7 cellular contexts compared by ENCODE assay signal in genomic region chr3:37453393-37454391, GRCh38. TPM values are rescaled to one million over a fixed set of nuclear protein-coding genes. Genes with fewer than 3 reads are reported as not detected.
DNase-seq lines count a peak whose midpoint lies in the region; ATAC-seq and TF ChIP-seq lines count a peak whose summit lies in the region.

No MANE protein-coding gene starts in this region.

- peaks cover 3 to 16% (median 5%) of the 10 kb centered on the region in 4 donors for H3K4me1 ChIP-seq in liver (ENCODE audit: control insufficient read depth in 4 of 4, insufficient read depth in 4 of 4, low read length in 3 of 4)
- peaks cover 62% of the 10 kb centered on the region for H3K4me1 ChIP-seq in suprapubic skin
- H3K4me1 ChIP-seq in foreskin keratinocyte, result peaks cover 4% of the 10 kb centered on the region

- no peak overlapping the region for H3K27ac ChIP-seq in caudate nucleus (ENCODE audit: low read depth, low read length)
- H3K27ac ChIP-seq in liver (ENCODE audit: low read depth in 1 of 2, low read length in 2 of 2), result peak overlapping the region; percentile 56 to 67
- H3K27ac ChIP-seq in suprapubic skin, result peak overlapping the region; percentile 80
- H3K27ac ChIP-seq in foreskin keratinocyte, result no peak overlapping the region

- no peak overlapping the region for H3K4me3 ChIP-seq in LNCaP clone FGC (ENCODE audit: low read depth, low read length)
- H3K4me3 ChIP-seq in liver (ENCODE audit: low read depth in 1 of 3, low read length in 3 of 3), result peak overlapping the region; percentile 20 to 62 (median 43)
- peak overlapping the region; percentile 73 for H3K4me3 ChIP-seq in suprapubic skin

- TF ChIP-seq CTCF in LNCaP clone FGC (IDR thresholded peaks at IDR 0.05; ENCODE audit: control insufficient read depth, extremely low read depth, insufficient read depth), result peak; percentile 28; the same call in 1 of the 2 replicates
- TF ChIP-seq CTCF in liver (IDR thresholded peaks at IDR 0.05; ENCODE audit: low read depth, low read length, missing input control), result peak; percentile 27
- TF ChIP-seq CTCF in suprapubic skin (IDR thresholded peaks at IDR 0.05), result peak in 1 of 2 donors; percentile 22
- TF ChIP-seq CTCF in foreskin keratinocyte (conservative IDR thresholded peaks at IDR 0.05), result no peak

- no peak for TF ChIP-seq POLR2A in suprapubic skin (IDR thresholded peaks at IDR 0.05)

- DNase-seq in LNCaP clone FGC (ENCODE audit: low read depth) (no peak), caudate nucleus (lab: John Stamatoyannopoulos, UW) (peak in 39 of 61 donors; percentile 6 to 63 (median 35)), suprapubic skin (ENCODE audit: low spot score in 2 of 2) (peak in 1 of 2 donors; percentile 78), foreskin keratinocyte (no peak)

- ATAC-seq in HG02870 (IDR thresholded peaks at IDR 0.05; ENCODE audit: unreplicated experiment) (no peak), foreskin keratinocyte (no peak), GM21423 (IDR thresholded peaks at IDR 0.05; ENCODE audit: unreplicated experiment) (no peak)

- TF ChIP-seq EP300 in suprapubic skin (IDR thresholded peaks at IDR 0.05), result no peak

- peaks cover 0 to 9% (median 1%) of the 10 kb centered on the region in 4 donors for H3K27me3 ChIP-seq in liver (ENCODE audit: control insufficient read depth in 4 of 4, insufficient read depth in 4 of 4, low read length in 3 of 4)
- peaks cover 9% of the 10 kb centered on the region for H3K27me3 ChIP-seq in suprapubic skin
- H3K27me3 ChIP-seq in foreskin keratinocyte, result peaks cover 94% of the 10 kb centered on the region

- WGBS in liver, result 52% methylated on average over 18 of the region's 18 CpGs
- 17% methylated on average over 12 of the region's 18 CpGs for WGBS in suprapubic skin

- H3K9ac ChIP-seq in liver (ENCODE audit: low read depth in 1 of 2, low read length in 2 of 2), result peak overlapping the region in 1 of 2 donors; percentile 13

- H3K9me3 ChIP-seq in liver (ENCODE audit: control insufficient read depth in 4 of 4, low read length in 3 of 4) (no peaks in the 10 kb centered on the region), suprapubic skin (no peaks in the 10 kb centered on the region)

- TF ChIP-seq RAD21 in liver (IDR thresholded peaks at IDR 0.05), result peak; percentile 46 to 80

- H3K36me3 ChIP-seq in liver (ENCODE audit: control insufficient read depth in 4 of 4, insufficient read depth in 3 of 4, low read depth in 1 of 4, low read length in 3 of 4), result no peaks in the 10 kb centered on the region
- H3K36me3 ChIP-seq in suprapubic skin, result no peaks in the 10 kb centered on the region

TF ChIP-seq in liver, 16 proteins besides CTCF, POLR2A, EP300 and RAD21:
- TF ChIP-seq EGR1 (IDR thresholded peaks at IDR 0.05; ENCODE audit: low read depth in 2 of 2) (no peak), NR2F2 (IDR thresholded peaks at IDR 0.05) (peak; percentile 79), TAF1 (conservative IDR thresholded peaks at IDR 0.05) (peak; percentile 13)

RNA-seq across cellular contexts. Expression of gene ITGA9, which starts 1.8 kb away (rescaled TPM):
- total RNA-seq in liver (10 to 100 TPM; 17.7 to 29.2 TPM), suprapubic skin (1 to 10 TPM; 2.8 to 7.2 (median 5.0) TPM), foreskin keratinocyte (under 0.01 TPM in 1 of 2 replicates, not detected in the other)
- polyA plus RNA-seq in liver (1 to 10 TPM; 2.4 to 9.0 TPM), foreskin keratinocyte (not detected in 2 replicates)

Comparison
In these comparisons a context has a peak if more than half of its experiments do, and no peak if none do; other contexts are left out.
1. DNase-seq: peak in caudate nucleus (39 of 61); none in LNCaP clone FGC (single experiment) and foreskin keratinocyte (0 of 2).
2. H3K27ac ChIP-seq: peak in liver (2 of 2) and suprapubic skin (single experiment); none in caudate nucleus (single experiment) and foreskin keratinocyte (single experiment).